ENCODE assay signal across 22 cellular contexts in genomic region chr2:232998666-232998985, GRCh38. TPM values are rescaled to one million over a fixed set of nuclear protein-coding genes. Genes with fewer than 3 reads are reported as not detected.
DNase-seq lines count a peak whose midpoint lies in the region; ATAC-seq and TF ChIP-seq lines count a peak whose summit lies in the region.
"Had no signal": no experiment of that assay in that cellular context is flagged by ENCODE, and none has a peak within 500 bp of the region (broad histone marks: within the 10 kb centered on the region; RNA-seq: fewer than 3 reads in every experiment).

No MANE protein-coding gene starts in this region.

- intact Hi-C loops in sigmoid colon (cut with DNase I): no loop called here

- H3K4me1 ChIP-seq in sigmoid colon: no peaks in the 10 kb centered on the region
- H3K4me1 ChIP-seq: HAP-1 had no signal

- no peak for TF ChIP-seq EP300 in sigmoid colon (IDR thresholded peaks at IDR 0.05)

- TF ChIP-seq POLR2A in sigmoid colon (IDR thresholded peaks at IDR 0.05): no peak

- H3K4me3 ChIP-seq in coronary artery (no peak overlapping the region), sigmoid colon (no peak overlapping the region)
- H3K4me3 ChIP-seq: GM23338, HAP-1 had no signal

- H3K27ac ChIP-seq in coronary artery (no peak overlapping the region), sigmoid colon (no peak overlapping the region)

- peak; percentile 56 for DNase-seq in coronary artery (ENCODE audit: low spot score)
- peak; percentile 43 for DNase-seq in mesenteric fat pad (ENCODE audit: low spot score)
- peak; percentile 48 for DNase-seq in sigmoid colon
- peak; percentile 12 for DNase-seq in ureter (ENCODE audit: low spot score)
- no peak for DNase-seq in activated CD4-positive, alpha-beta T cell treated with anti-CD3 and anti-CD28 coated beads, Interleukin-2, amount 50 U/mL, for 4 hours
- DNase-seq in NCI-H2196 treated with DMSO at 0.1 percent for 48 hours (lab: John Stamatoyannopoulos, UW; ENCODE audit: unreplicated experiment): no peak
- no peak for DNase-seq in NCI-H748 (lab: John Stamatoyannopoulos, UW; ENCODE audit: unreplicated experiment)
- DNase-seq: C1 segment of cervical spinal cord; Calu3; CD4-positive, alpha-beta memory T cell; COR-L47; DMS53; DMS79 treated with DMSO at 0.1 percent for 48 hours; HFFc6 had no signal

- WGBS in sigmoid colon, 2 donors: 92 to 95% methylated on average over 5 of the region's 5 CpGs

- H3K36me3 ChIP-seq in sigmoid colon: no peaks in the 10 kb centered on the region
- H3K36me3 ChIP-seq: HAP-1 had no signal

- no peaks in the 10 kb centered on the region for H3K9me3 ChIP-seq in sigmoid colon
- H3K9me3 ChIP-seq: HAP-1 had no signal

- H3K27me3 ChIP-seq in sigmoid colon: no peaks in the 10 kb centered on the region

- TF ChIP-seq CTCF in coronary artery (IDR thresholded peaks at IDR 0.05) (no peak), sigmoid colon (IDR thresholded peaks at IDR 0.05) (no peak)

- ATAC-seq in GM21381 (IDR thresholded peaks at IDR 0.05; ENCODE audit: unreplicated experiment): no peak

RNA-seq across cellular contexts. Expression of gene NGEF, which starts 14.4 kb away (rescaled TPM):
- total RNA-seq in mesenteric fat pad: 0.35 TPM
- under 1 TPM in 2 of 4 donors, not detected in 2; 0.28 to 0.36 TPM for total RNA-seq in sigmoid colon
- 10 to 100 TPM; 10.8 to 13.9 (median 13.6) TPM for polyA plus RNA-seq in sigmoid colon
- total RNA-seq in ureter: 8.1 TPM
- total RNA-seq: CD4-positive, alpha-beta memory T cell had no signal
- polyA plus RNA-seq: CD4-positive, alpha-beta memory T cell had no signal

RNA-seq across cellular contexts. Expression of gene NEU2, which starts 33.8 kb away (rescaled TPM):
- total RNA-seq in mesenteric fat pad: not detected
- total RNA-seq in sigmoid colon: not detected
- not detected for polyA plus RNA-seq in sigmoid colon
- not detected for total RNA-seq in ureter
- total RNA-seq: A172; A673; Calu3; CD4-positive, alpha-beta memory T cell; Daoy; GM23338; H4; HFFc6 had no signal
- polyA plus RNA-seq: BJ; CD4-positive, alpha-beta memory T cell; GM23338 had no signal

Comparison
In these comparisons a context has a peak if more than half of its experiments do, and no peak if none do; other contexts are left out.
1. DNase-seq: peak in coronary artery (single experiment), mesenteric fat pad (single experiment), sigmoid colon (single experiment) and ureter (single experiment); none in activated CD4-positive, alpha-beta T cell treated with anti-CD3 and anti-CD28 coated beads, Interleukin-2, amount 50 U/mL, for 4 hours (0 of 2), NCI-H2196 treated with DMSO at 0.1 percent for 48 hours (single experiment) and NCI-H748 (single experiment).